21 cellular contexts compared by ENCODE assay signal in the genomic region with DNA sequence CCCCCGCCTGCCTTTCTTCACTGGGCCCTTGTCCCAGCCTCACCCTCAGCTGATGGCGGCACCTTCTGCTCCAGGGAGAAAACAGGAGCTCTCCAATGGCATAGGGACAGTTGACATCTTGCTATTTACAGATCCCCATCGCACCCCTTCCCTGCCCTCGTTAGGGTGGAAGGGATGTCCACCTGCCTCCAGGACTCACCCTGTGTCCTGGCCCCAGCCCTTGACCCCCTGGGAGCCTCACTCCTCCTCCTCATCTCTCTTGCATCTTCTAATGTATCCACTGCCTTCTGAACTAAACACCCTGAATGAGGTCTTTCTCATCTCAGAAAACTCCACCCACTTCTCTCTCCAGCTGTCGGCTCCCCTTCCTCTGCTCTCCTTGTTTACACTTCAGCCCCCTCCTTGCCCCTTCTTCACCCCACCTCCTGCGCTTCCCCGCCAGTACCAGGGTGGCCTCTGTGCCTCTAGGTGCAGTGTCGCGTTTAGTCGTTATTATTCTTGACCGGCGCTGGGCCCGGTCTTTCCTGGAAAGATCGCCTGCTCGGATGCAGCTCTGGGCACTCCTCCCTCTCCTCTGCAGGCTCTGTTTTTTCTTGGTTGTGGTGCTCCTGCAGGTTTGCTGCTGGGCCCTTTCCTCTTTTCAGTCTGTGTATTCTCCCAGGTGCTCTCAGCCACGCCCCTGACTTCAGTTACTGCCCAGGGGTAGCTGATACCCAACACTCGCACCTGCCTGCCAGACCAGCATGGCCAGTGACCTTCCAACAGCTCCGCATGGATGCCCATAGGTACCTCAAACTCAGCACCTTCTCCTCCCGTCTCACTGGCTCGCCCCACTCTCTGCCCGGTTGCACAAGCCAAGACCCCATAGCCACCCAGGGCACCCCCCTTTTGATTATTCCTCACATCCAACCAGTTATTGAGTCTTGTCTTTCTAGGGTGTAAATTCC. TPM values are rescaled to one million over a fixed set of nuclear protein-coding genes. Genes with fewer than 3 reads are reported as not detected.
DNase-seq lines count a peak whose midpoint lies in the region; ATAC-seq, FAIRE-seq and TF ChIP-seq lines count a peak whose summit lies in the region.
"Had no signal": no experiment of that assay in that cellular context is flagged by ENCODE, and none has a peak within 500 bp of the region (broad histone marks: within the 10 kb centered on the region; RNA-seq: fewer than 3 reads in every experiment).

No MANE protein-coding gene starts in this region.

- no peaks in the 10 kb centered on the region for H3K9me3 ChIP-seq in endodermal cell (ENCODE audit: control insufficient read depth, low read length)
- H3K9me3 ChIP-seq: Peyer's patch, psoas muscle had no signal

- peak overlapping the region; percentile 47 for H3K27ac Mint-ChIP-seq in activated T-cell treated with anti-CD3 and anti-CD28 coated beads, Interleukin-2, amount 50 U/mL, for 24 hours
- peak overlapping the region; percentile 27 for H3K27ac Mint-ChIP-seq in endodermal cell
- H3K27ac Mint-ChIP-seq in stimulated activated effector memory CD8-positive, alpha-beta T cell treated with anti-CD3 and anti-CD28 coated beads, Interleukin-12 subunit alpha, Interleukin-12 subunit beta, amount 100 ng/mL, for 72 hours, result peak overlapping the region; percentile 89
- H3K27ac Mint-ChIP-seq: T-helper 1 cell treated with Interleukin-12 subunit alpha and Interleukin-12 subunit beta and Interleukin-4 antibody, amounts not matched to agents 30 μg/mL and 1 μg/mL, for 36 hours had no signal

- no peak overlapping the region for H3K4me3 ChIP-seq in endodermal cell (ENCODE audit: low read length)
- H3K4me3 ChIP-seq: cardiac muscle cell, Peyer's patch, psoas muscle, SJSA1 had no signal

- H3K4me1 ChIP-seq in endodermal cell (ENCODE audit: control insufficient read depth, insufficient read depth, low read length), result no peaks in the 10 kb centered on the region
- H3K4me1 ChIP-seq: Peyer's patch, psoas muscle had no signal

- H3K9me3 Mint-ChIP-seq in activated T-cell treated with anti-CD3 and anti-CD28 coated beads, Interleukin-2, amount 50 U/mL, for 24 hours, result no peaks in the 10 kb centered on the region
- no peaks in the 10 kb centered on the region for H3K9me3 Mint-ChIP-seq in endodermal cell
- no peaks in the 10 kb centered on the region for H3K9me3 Mint-ChIP-seq in stimulated activated effector memory CD8-positive, alpha-beta T cell treated with anti-CD3 and anti-CD28 coated beads, Interleukin-12 subunit alpha, Interleukin-12 subunit beta, amount 100 ng/mL, for 72 hours
- H3K9me3 Mint-ChIP-seq: natural killer cell treated with Interleukin-12 subunit alpha and Interleukin-12 subunit beta and Interleukin-15 and Interleukin-18, amount 100 ng/mL, for 72 hours; T-helper 1 cell treated with Interleukin-12 subunit alpha and Interleukin-12 subunit beta and Interleukin-4 antibody, amounts not matched to agents 30 μg/mL and 1 μg/mL, for 36 hours had no signal

- H3K36me3 Mint-ChIP-seq in activated T-cell treated with anti-CD3 and anti-CD28 coated beads, Interleukin-2, amount 50 U/mL, for 24 hours (ENCODE audit: low read depth), result peaks cover 55% of the 10 kb centered on the region
- peaks cover 10% of the 10 kb centered on the region for H3K36me3 Mint-ChIP-seq in endodermal cell (ENCODE audit: low read depth)
- peaks cover 50% of the 10 kb centered on the region for H3K36me3 Mint-ChIP-seq in stimulated activated effector memory CD8-positive, alpha-beta T cell treated with anti-CD3 and anti-CD28 coated beads, Interleukin-12 subunit alpha, Interleukin-12 subunit beta, amount 100 ng/mL, for 72 hours

- H3K9ac ChIP-seq in endodermal cell (ENCODE audit: extremely low read depth, low read length, poor library complexity, severe bottlenecking), result no peak overlapping the region

- H3K36me3 ChIP-seq in endodermal cell (ENCODE audit: control insufficient read depth, insufficient read depth, low read length), result peaks cover 7% of the 10 kb centered on the region

- 85 to 88% methylated on average over 17 to 21 of the region's 21 CpGs for WGBS in endodermal cell (ENCODE audit: insufficient coverage in 1 of 2, insufficient read length in 1 of 2), 2 experiments

- no peaks in the 10 kb centered on the region for H3K27me3 ChIP-seq in endodermal cell (ENCODE audit: control insufficient read depth, insufficient read depth, low read length, poor library complexity, severe bottlenecking)
- H3K27me3 ChIP-seq: cardiac muscle cell, Peyer's patch, SJSA1 had no signal

- no peak for TF ChIP-seq CTCF in endodermal cell (conservative IDR thresholded peaks at IDR 0.05)

- no peak overlapping the region for H3K4me3 Mint-ChIP-seq in activated T-cell treated with anti-CD3 and anti-CD28 coated beads, Interleukin-2, amount 50 U/mL, for 24 hours
- no peak overlapping the region for H3K4me3 Mint-ChIP-seq in endodermal cell
- no peak overlapping the region for H3K4me3 Mint-ChIP-seq in stimulated activated effector memory CD8-positive, alpha-beta T cell treated with anti-CD3 and anti-CD28 coated beads, Interleukin-12 subunit alpha, Interleukin-12 subunit beta, amount 100 ng/mL, for 72 hours
- H3K4me3 Mint-ChIP-seq: natural killer cell treated with Interleukin-12 subunit alpha and Interleukin-12 subunit beta and Interleukin-15 and Interleukin-18, amount 100 ng/mL, for 72 hours; T-helper 1 cell treated with Interleukin-12 subunit alpha and Interleukin-12 subunit beta and Interleukin-4 antibody, amounts not matched to agents 30 μg/mL and 1 μg/mL, for 36 hours had no signal

- no peak overlapping the region for H3K27ac ChIP-seq in endodermal cell (ENCODE audit: low read depth, low read length)
- H3K27ac ChIP-seq: cardiac muscle cell, psoas muscle, SJSA1 had no signal

- H3K4me1 Mint-ChIP-seq in activated T-cell treated with anti-CD3 and anti-CD28 coated beads, Interleukin-2, amount 50 U/mL, for 24 hours (ENCODE audit: low read depth), result no peaks in the 10 kb centered on the region
- peaks cover 6% of the 10 kb centered on the region for H3K4me1 Mint-ChIP-seq in endodermal cell
- H3K4me1 Mint-ChIP-seq in stimulated activated effector memory CD8-positive, alpha-beta T cell treated with anti-CD3 and anti-CD28 coated beads, Interleukin-12 subunit alpha, Interleukin-12 subunit beta, amount 100 ng/mL, for 72 hours, result peaks cover 13% of the 10 kb centered on the region

- no peaks in the 10 kb centered on the region for H3K27me3 Mint-ChIP-seq in activated T-cell treated with anti-CD3 and anti-CD28 coated beads, Interleukin-2, amount 50 U/mL, for 24 hours
- no peaks in the 10 kb centered on the region for H3K27me3 Mint-ChIP-seq in endodermal cell (ENCODE audit: insufficient read depth)
- H3K27me3 Mint-ChIP-seq: natural killer cell treated with Interleukin-12 subunit alpha and Interleukin-12 subunit beta and Interleukin-15 and Interleukin-18, amount 100 ng/mL, for 72 hours had no signal

- peak; percentile 22 for DNase-seq in activated T-cell treated with anti-CD3 and anti-CD28 coated beads, Interleukin-2, amount 50 U/mL, for 24 hours
- DNase-seq in activated T-cell treated with anti-CD3 and anti-CD28 coated beads, Interleukin-2, amount 50 U/mL, for 1 hour, result no peak
- DNase-seq in NCI-H510A treated with DMSO at 0.1 percent for 48 hours (lab: John Stamatoyannopoulos, UW), result peak; percentile 6
- peak; percentile 44 for DNase-seq in endodermal cell
- DNase-seq in stimulated activated effector memory CD8-positive, alpha-beta T cell treated with anti-CD3 and anti-CD28 coated beads, Interleukin-12 subunit alpha, Interleukin-12 subunit beta, amount 100 ng/mL, for 72 hours (ENCODE audit: low spot score in 2 of 2), result no peak
- DNase-seq in frontal cortex (ENCODE audit: low spot score in 2 of 2), result no peak
- no peak for DNase-seq in NCI-H1436 (lab: John Stamatoyannopoulos, UW)
- DNase-seq in NCI-H69 (lab: John Stamatoyannopoulos, UW), result no peak
- DNase-seq: activated CD4-positive, alpha-beta T cell treated with anti-CD3 and anti-CD28 coated beads, Interleukin-2, amount 50 U/mL, for 4 hours; activated gamma-delta T cell; KG1; psoas muscle had no signal

- FAIRE-seq in frontal cortex (lab: Jason Lieb, UNC), result no peak

- no peak for ATAC-seq in stimulated activated effector memory CD8-positive, alpha-beta T cell treated with anti-CD3 and anti-CD28 coated beads, Interleukin-12 subunit alpha, Interleukin-12 subunit beta, amount 100 ng/mL, for 72 hours
- ATAC-seq: psoas muscle had no signal

RNA-seq across cellular contexts. Expression of a gene that starts 42.9 kb away (rescaled TPM):
- total RNA-seq in endodermal cell (10 to 100 TPM; 26.5 to 28.9 TPM), frontal cortex (3.7 TPM)
- 25.5 TPM for polyA plus RNA-seq in endodermal cell (2013, experiment 1 of 2)
- polyA plus RNA-seq in endodermal cell (2013, experiment 2 of 2), result 23.7 TPM

RNA-seq across cellular contexts. Expression of a gene that starts 44.9 kb away (rescaled TPM):
- total RNA-seq in endodermal cell, result under 1 TPM; 0.75 to 0.86 TPM
- 0.14 TPM for polyA plus RNA-seq in endodermal cell (2013, experiment 1 of 2)
- 0.12 TPM for polyA plus RNA-seq in endodermal cell (2013, experiment 2 of 2)
- under 0.01 TPM for total RNA-seq in frontal cortex
- total RNA-seq: dermis blood vessel endothelial cell; HT1080; natural killer cell treated with Interleukin-12 subunit alpha and Interleukin-12 subunit beta and Interleukin-15 and Interleukin-18, amount 100 ng/mL, for 72 hours; SJSA1; temporal lobe had no signal
- polyA plus RNA-seq: AG04450, cardiac muscle cell had no signal

RNA-seq across cellular contexts. Expression of a gene that starts 45.3 kb away (rescaled TPM):
- total RNA-seq in endodermal cell (1 to 10 TPM; 4.4 to 5.5 TPM), frontal cortex (24.1 TPM)
- 7.9 TPM for polyA plus RNA-seq in endodermal cell (2013, experiment 1 of 2)
- 6.8 TPM for polyA plus RNA-seq in endodermal cell (2013, experiment 2 of 2)

Comparison
In these comparisons a context has a peak if more than half of its experiments do, and no peak if none do; other contexts are left out.
1. DNase-seq: peak in activated T-cell treated with anti-CD3 and anti-CD28 coated beads, Interleukin-2, amount 50 U/mL, for 24 hours (single experiment), NCI-H510A treated with DMSO at 0.1 percent for 48 hours (single experiment) and endodermal cell (single experiment); none in activated T-cell treated with anti-CD3 and anti-CD28 coated beads, Interleukin-2, amount 50 U/mL, for 1 hour (single experiment), stimulated activated effector memory CD8-positive, alpha-beta T cell treated with anti-CD3 and anti-CD28 coated beads, Interleukin-12 subunit alpha, Interleukin-12 subunit beta, amount 100 ng/mL, for 72 hours (0 of 2), frontal cortex (0 of 2), NCI-H1436 (single experiment) and NCI-H69 (single experiment).
2. H3K27ac Mint-ChIP-seq: peak in every context shown above with its lines; median percentile 89 in stimulated activated effector memory CD8-positive, alpha-beta T cell treated with anti-CD3 and anti-CD28 coated beads, Interleukin-12 subunit alpha, Interleukin-12 subunit beta, amount 100 ng/mL, for 72 hours; 47 in activated T-cell treated with anti-CD3 and anti-CD28 coated beads, Interleukin-2, amount 50 U/mL, for 24 hours; 27 in endodermal cell.